In the genomic region with DNA sequence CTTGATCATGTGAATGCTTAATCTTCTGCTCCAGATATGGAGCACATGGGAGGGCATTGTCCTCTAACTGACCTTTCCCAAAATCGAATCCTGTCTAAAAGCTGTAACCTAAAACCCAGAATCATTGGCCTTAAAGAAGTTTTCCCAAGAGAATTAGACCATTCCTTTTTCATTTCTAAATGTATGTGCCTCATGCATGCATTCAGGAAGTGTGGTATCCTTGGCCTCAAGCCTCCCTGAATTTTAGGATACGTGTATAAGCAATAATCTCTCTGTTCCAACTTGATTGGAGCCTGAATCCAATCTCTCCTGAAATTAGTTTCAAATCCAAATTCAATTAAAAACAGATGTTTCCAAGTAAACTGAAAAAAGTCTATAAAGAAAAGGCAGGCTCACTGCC, we compare ENCODE assay signal across 1 cellular context.
TF ChIP-seq lines count a peak whose summit lies in the region.

No MANE protein-coding gene starts in this region.

TF ChIP-seq in GM23338, 12 proteins besides CTCF, POLR2A, EP300 and RAD21 (continued from another document):
- TF ChIP-seq, protein P1, sequence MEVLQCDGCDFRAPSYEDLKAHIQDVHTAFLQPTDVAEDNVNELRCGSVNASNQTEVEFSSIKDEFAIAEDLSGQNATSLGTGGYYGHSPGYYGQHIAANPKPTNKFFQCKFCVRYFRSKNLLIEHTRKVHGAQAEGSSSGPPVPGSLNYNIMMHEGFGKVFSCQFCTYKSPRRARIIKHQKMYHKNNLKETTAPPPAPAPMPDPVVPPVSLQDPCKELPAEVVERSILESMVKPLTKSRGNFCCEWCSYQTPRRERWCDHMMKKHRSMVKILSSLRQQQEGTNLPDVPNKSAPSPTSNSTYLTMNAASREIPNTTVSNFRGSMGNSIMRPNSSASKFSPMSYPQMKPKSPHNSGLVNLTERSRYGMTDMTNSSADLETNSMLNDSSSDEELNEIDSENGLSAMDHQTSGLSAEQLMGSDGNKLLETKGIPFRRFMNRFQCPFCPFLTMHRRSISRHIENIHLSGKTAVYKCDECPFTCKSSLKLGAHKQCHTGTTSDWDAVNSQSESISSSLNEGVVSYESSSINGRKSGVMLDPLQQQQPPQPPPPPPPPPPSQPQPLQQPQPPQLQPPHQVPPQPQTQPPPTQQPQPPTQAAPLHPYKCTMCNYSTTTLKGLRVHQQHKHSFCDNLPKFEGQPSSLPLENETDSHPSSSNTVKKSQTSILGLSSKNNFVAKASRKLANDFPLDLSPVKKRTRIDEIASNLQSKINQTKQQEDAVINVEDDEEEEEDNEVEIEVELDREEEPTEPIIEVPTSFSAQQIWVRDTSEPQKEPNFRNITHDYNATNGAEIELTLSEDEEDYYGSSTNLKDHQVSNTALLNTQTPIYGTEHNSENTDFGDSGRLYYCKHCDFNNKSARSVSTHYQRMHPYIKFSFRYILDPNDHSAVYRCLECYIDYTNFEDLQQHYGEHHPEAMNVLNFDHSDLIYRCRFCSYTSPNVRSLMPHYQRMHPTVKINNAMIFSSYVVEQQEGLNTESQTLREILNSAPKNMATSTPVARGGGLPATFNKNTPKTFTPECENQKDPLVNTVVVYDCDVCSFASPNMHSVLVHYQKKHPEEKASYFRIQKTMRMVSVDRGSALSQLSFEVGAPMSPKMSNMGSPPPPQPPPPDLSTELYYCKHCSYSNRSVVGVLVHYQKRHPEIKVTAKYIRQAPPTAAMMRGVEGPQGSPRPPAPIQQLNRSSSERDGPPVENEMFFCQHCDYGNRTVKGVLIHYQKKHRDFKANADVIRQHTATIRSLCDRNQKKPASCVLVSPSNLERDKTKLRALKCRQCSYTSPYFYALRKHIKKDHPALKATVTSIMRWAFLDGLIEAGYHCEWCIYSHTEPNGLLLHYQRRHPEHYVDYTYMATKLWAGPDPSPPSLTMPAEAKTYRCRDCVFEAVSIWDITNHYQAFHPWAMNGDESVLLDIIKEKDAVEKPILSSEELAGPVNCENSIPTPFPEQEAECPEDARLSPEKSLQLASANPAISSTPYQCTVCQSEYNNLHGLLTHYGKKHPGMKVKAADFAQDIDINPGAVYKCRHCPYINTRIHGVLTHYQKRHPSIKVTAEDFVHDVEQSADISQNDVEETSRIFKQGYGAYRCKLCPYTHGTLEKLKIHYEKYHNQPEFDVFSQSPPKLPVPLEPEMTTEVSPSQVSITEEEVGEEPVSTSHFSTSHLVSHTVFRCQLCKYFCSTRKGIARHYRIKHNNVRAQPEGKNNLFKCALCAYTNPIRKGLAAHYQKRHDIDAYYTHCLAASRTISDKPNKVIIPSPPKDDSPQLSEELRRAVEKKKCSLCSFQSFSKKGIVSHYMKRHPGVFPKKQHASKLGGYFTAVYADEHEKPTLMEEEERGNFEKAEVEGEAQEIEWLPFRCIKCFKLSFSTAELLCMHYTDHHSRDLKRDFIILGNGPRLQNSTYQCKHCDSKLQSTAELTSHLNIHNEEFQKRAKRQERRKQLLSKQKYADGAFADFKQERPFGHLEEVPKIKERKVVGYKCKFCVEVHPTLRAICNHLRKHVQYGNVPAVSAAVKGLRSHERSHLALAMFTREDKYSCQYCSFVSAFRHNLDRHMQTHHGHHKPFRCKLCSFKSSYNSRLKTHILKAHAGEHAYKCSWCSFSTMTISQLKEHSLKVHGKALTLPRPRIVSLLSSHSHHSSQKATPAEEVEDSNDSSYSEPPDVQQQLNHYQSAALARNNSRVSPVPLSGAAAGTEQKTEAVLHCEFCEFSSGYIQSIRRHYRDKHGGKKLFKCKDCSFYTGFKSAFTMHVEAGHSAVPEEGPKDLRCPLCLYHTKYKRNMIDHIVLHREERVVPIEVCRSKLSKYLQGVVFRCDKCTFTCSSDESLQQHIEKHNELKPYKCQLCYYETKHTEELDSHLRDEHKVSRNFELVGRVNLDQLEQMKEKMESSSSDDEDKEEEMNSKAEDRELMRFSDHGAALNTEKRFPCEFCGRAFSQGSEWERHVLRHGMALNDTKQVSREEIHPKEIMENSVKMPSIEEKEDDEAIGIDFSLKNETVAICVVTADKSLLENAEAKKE (CRISPR knock-in tag; IDR thresholded peaks at IDR 0.05), result no peak
